ENCODE assay signal across 21 cellular contexts in the genomic region with DNA sequence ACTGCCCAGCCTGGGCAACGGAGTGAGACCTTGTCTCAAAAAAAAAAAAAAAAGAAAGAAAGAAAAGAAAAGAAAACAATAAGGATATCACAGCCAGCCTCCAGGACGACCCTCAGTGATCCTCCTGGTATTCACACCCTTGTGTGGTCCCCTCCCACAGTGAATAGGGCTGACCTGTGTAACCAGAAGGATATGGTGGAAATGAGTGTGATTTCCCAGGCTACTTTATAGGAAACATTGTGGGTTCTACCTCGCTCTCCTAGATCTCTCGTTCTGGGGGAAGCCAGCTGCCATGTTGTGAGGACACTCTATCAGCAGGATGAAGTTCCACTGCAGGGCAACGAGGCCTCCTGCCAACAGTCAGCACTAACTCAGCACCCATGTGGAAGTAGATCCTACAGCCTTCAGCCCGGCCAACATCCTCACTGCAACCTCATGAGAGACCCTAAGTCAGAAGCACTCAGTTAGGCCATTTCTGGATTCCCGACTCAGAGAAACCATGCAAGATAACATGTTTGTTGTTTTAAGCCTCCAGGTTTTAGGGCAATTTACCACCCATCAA.
"Had no signal": no experiment of that assay in that cellular context is flagged by ENCODE, and none has a peak within 500 bp of the region (broad histone marks: within the 10 kb centered on the region; RNA-seq: fewer than 3 reads in every experiment).

No MANE protein-coding gene starts in this region.

- H3K4me1 ChIP-seq: body of pancreas, uterus had no signal

- H3K9me3 Mint-ChIP-seq: activated CD4-positive, alpha-beta memory T cell treated with anti-CD3 and anti-CD28 coated beads, Interleukin-2, amount 10 ng/mL, durations not matched to agents 7 days and 5 days; activated naive CD8-positive, alpha-beta T cell treated with anti-CD3 and anti-CD28 coated beads, Interleukin-2, amount 10 ng/mL, durations not matched to agents 7 days and 5 days; activated T-helper 2 cell treated with anti-CD3 and anti-CD28 coated beads, Interferon-gamma antibody, Interleukin-2, Interleukin-4, amounts not matched to agents 10 μg/mL and 5 μg/mL and 100 μg/mL, durations not matched to agents 14 hours and 24 hours and 36 hours; stimulated activated naive CD8-positive, alpha-beta T cell treated with anti-CD3 and anti-CD28 coated beads, Interleukin-15, Interleukin-2, amounts not matched to agents 100 ng/mL and 50 ng/mL, for 24 hours had no signal

- H3K27ac Mint-ChIP-seq: activated CD4-positive, alpha-beta memory T cell treated with anti-CD3 and anti-CD28 coated beads, Interleukin-2, amount 10 ng/mL, durations not matched to agents 7 days and 5 days; activated CD8-positive, alpha-beta memory T cell treated with anti-CD3 and anti-CD28 coated beads, Interleukin-2, amount 10 ng/mL, durations not matched to agents 7 days and 5 days; activated naive CD8-positive, alpha-beta T cell treated with anti-CD3 and anti-CD28 coated beads, Interleukin-2, amount 10 ng/mL, durations not matched to agents 7 days and 5 days; activated T-helper 2 cell treated with anti-CD3 and anti-CD28 coated beads, Interferon-gamma antibody, Interleukin-2, Interleukin-4, amounts not matched to agents 10 μg/mL and 5 μg/mL and 100 μg/mL, durations not matched to agents 14 hours and 24 hours and 36 hours had no signal

- H3K4me3 ChIP-seq: body of pancreas, suprapubic skin, transverse colon, uterus had no signal

- H3K27me3 Mint-ChIP-seq: activated CD4-positive, alpha-beta memory T cell treated with anti-CD3 and anti-CD28 coated beads, Interleukin-2, amount 10 ng/mL, durations not matched to agents 7 days and 5 days; activated CD8-positive, alpha-beta memory T cell treated with anti-CD3 and anti-CD28 coated beads, Interleukin-2, amount 10 ng/mL, durations not matched to agents 7 days and 5 days; activated naive CD8-positive, alpha-beta T cell treated with anti-CD3 and anti-CD28 coated beads, Interleukin-2, amount 10 ng/mL, durations not matched to agents 7 days and 5 days; stimulated activated naive CD8-positive, alpha-beta T cell treated with anti-CD3 and anti-CD28 coated beads, Interleukin-15, Interleukin-2, amounts not matched to agents 100 ng/mL and 50 ng/mL, for 24 hours had no signal

- H3K9me3 ChIP-seq: suprapubic skin, transverse colon, uterus had no signal

- ATAC-seq: activated CD8-positive, alpha-beta memory T cell treated with anti-CD3 and anti-CD28 coated beads, Interleukin-2, amount 10 ng/mL, durations not matched to agents 7 days and 5 days; body of pancreas; left lobe of liver had no signal

- H3K27ac ChIP-seq: body of pancreas, suprapubic skin, transverse colon, uterus had no signal

- H3K27me3 ChIP-seq: body of pancreas, suprapubic skin, transverse colon, uterus had no signal

- DNase-seq: activated CD4-positive, alpha-beta memory T cell treated with anti-CD3 and anti-CD28 coated beads, Interleukin-2, amount 10 ng/mL, durations not matched to agents 7 days and 5 days; activated CD4-positive, alpha-beta T cell treated with anti-CD3 and anti-CD28 coated beads for 48 hours; activated CD4-positive, CD25-positive, alpha-beta regulatory T cell; activated CD8-positive, alpha-beta memory T cell treated with anti-CD3 and anti-CD28 coated beads, Interleukin-2, amount 10 ng/mL, durations not matched to agents 7 days and 5 days; activated naive CD4-positive, alpha-beta T cell treated with Interleukin-2 at 50 U/mL for 16 hours; activated naive CD8-positive, alpha-beta T cell treated with anti-CD3 and anti-CD28 coated beads, Interleukin-2, amount 10 ng/mL, durations not matched to agents 7 days and 5 days; body of pancreas; erythroblast; hypothalamus; mammary epithelial cell; midbrain; retina; stimulated activated CD4-positive, alpha-beta T cell treated with anti-CD3 and anti-CD28 coated beads, Interleukin-1b, Interleukin-23, amount 100 ng/mL, for 48 hours; stimulated activated CD8-positive, alpha-beta memory T cell treated with anti-CD3 and anti-CD28 coated beads, Interleukin-4, amount 100 ng/mL, for 48 hours; T-helper 9 cell; transverse colon; uterus had no signal

- H3K36me3 ChIP-seq: suprapubic skin, transverse colon, uterus had no signal

- H3K4me3 Mint-ChIP-seq: activated CD4-positive, alpha-beta memory T cell treated with anti-CD3 and anti-CD28 coated beads, Interleukin-2, amount 10 ng/mL, durations not matched to agents 7 days and 5 days; activated CD8-positive, alpha-beta memory T cell treated with anti-CD3 and anti-CD28 coated beads, Interleukin-2, amount 10 ng/mL, durations not matched to agents 7 days and 5 days; activated naive CD8-positive, alpha-beta T cell treated with anti-CD3 and anti-CD28 coated beads, Interleukin-2, amount 10 ng/mL, durations not matched to agents 7 days and 5 days; stimulated activated naive CD8-positive, alpha-beta T cell treated with anti-CD3 and anti-CD28 coated beads, Interleukin-15, Interleukin-2, amounts not matched to agents 100 ng/mL and 50 ng/mL, for 24 hours had no signal
